ENCODE assay signal across 2 cellular contexts in genomic region chr2:185610301-185610700, GRCh38.
TF ChIP-seq lines count a peak whose summit lies in the region.

No MANE protein-coding gene starts in this region.

TF ChIP-seq in SK-N-SH, 30 proteins besides CTCF, POLR2A, EP300 and RAD21 (continued from another document):
- TF ChIP-seq IRF3 (IDR thresholded peaks at IDR 0.05; ENCODE audit: low read depth, low read length), result no peak

TF ChIP-seq in SK-N-SH treated with all-trans-retinoic acid at 6 μM for 48 hours, 23 proteins besides CTCF, POLR2A, EP300 and RAD21 (continued from another document):
- no peak for TF ChIP-seq TSHZ2 (CRISPR knock-in tag; IDR thresholded peaks at IDR 0.05)
- no peak for TF ChIP-seq ZNF565 (CRISPR knock-in tag; conservative IDR thresholded peaks at IDR 0.05; ENCODE audit: low read depth)
- no peak for TF ChIP-seq SNAI2 (CRISPR knock-in tag; IDR thresholded peaks at IDR 0.05)
- no peak for TF ChIP-seq CSRNP3 (CRISPR knock-in tag; IDR thresholded peaks at IDR 0.05)
- no peak for TF ChIP-seq ZNF70 (CRISPR knock-in tag; IDR thresholded peaks at IDR 0.05)
